Comparison of ENCODE assay signal across 8 cellular contexts in genomic region chr1:32394141-32394889, GRCh38. TPM values are rescaled to one million over a fixed set of nuclear protein-coding genes. Genes with fewer than 3 reads are reported as not detected.
DNase-seq lines count a peak whose midpoint lies in the region; ATAC-seq, FAIRE-seq and TF ChIP-seq lines count a peak whose summit lies in the region.

BSDC1 (minus strand) TSS chr1:32394441; CDS start chr1:32394414, 27 bp downstream.

- DNase-seq in AG04449 (ENCODE audit: low read depth, low spot score), result peak; percentile 76
- peak; percentile 99 for DNase-seq in NCI-H2227 treated with DMSO at 0.1 percent for 48 hours (lab: John Stamatoyannopoulos, UW)
- peak; percentile 97 for DNase-seq in bronchial epithelial cell (ENCODE audit: low read depth)

- H3K36me3 ChIP-seq in bronchial epithelial cell (ENCODE audit: control insufficient read depth, insufficient read depth, low read length) (peaks cover 9% of the 10 kb centered on the region), iPS-20b (ENCODE audit: insufficient read depth, low read depth, low read length) (peaks cover 36% of the 10 kb centered on the region)

- H3K4me3 ChIP-seq in AG04449 (ENCODE audit: low read depth, low read length) (peak within 1 kb of the TSS; percentile 95), WI38 (ENCODE audit: low read depth, low read length) (peak within 1 kb of the TSS; percentile 75), bronchial epithelial cell (ENCODE audit: low read depth, low read length) (peak within 1 kb of the TSS; percentile 88), iPS-20b (ENCODE audit: low read length) (peak within 1 kb of the TSS; percentile 97), skin epidermis (peak within 1 kb of the TSS; percentile 65 to 87 (median 76))

- CTCF ChIA-PET in AG04449 (lab: Yijun Ruan, JAX), result interaction anchor here (0.7 to 1.8 kb wide), 10 partner anchors 19 to 478 kb away, joined by 3 to 6 read pairs (median 3); no protein-coding TSS in a partner anchor

- peak; percentile 97 for ATAC-seq in GM18907 (IDR thresholded peaks at IDR 0.05; ENCODE audit: unreplicated experiment)
- peak; percentile 94 for ATAC-seq in HG03159 (IDR thresholded peaks at IDR 0.05; ENCODE audit: unreplicated experiment)

- FAIRE-seq in bronchial epithelial cell (lab: Jason Lieb, UNC), result peak; percentile 13

- no peaks in the 10 kb centered on the region for H3K27me3 ChIP-seq in bronchial epithelial cell (ENCODE audit: control insufficient read depth, insufficient read depth, low read length)
- H3K27me3 ChIP-seq in iPS-20b (ENCODE audit: insufficient read depth, low read length), result no peaks in the 10 kb centered on the region

- H3K9me3 ChIP-seq in iPS-20b (ENCODE audit: insufficient read depth, low read depth, low read length), result no peaks in the 10 kb centered on the region

- H3K27ac ChIP-seq in iPS-20b (ENCODE audit: low read length) (peak within 1 kb of the TSS; percentile 53), skin epidermis (peak within 1 kb of the TSS; percentile 54 to 97 (median 88))

- POLR2A ChIA-PET in AG04449 (lab: Yijun Ruan, JAX), result interaction anchor here (0.6 to 1.4 kb wide), 7 partner anchors 17 to 613 kb away, joined by 3 to 15 read pairs (median 3); partner anchors contain the start of genes CCDC28B, MARCKSL1, RBBP4 and ZBTB8OS

- peaks cover 6% of the 10 kb centered on the region for H3K4me1 ChIP-seq in iPS-20b (ENCODE audit: insufficient read depth, low read length)

- TF ChIP-seq CTCF in AG04449 (IDR thresholded peaks at IDR 0.05; ENCODE audit: insufficient read depth, low read length, missing control alignments), result no peak
- TF ChIP-seq CTCF in WI38 (IDR thresholded peaks at IDR 0.05; ENCODE audit: low read depth, low read length), result no peak
- no peak for TF ChIP-seq CTCF in bronchial epithelial cell (IDR thresholded peaks at IDR 0.05; ENCODE audit: insufficient read depth, low read length, severe bottlenecking)

- H3K9ac ChIP-seq in iPS-20b (ENCODE audit: low read depth, low read length), result peak within 1 kb of the TSS; percentile 94

RNA-seq across cellular contexts. Expression of gene BSDC1, which starts in this region (rescaled TPM):
- 35.5 and 45.6 TPM in 2 replicates for total RNA-seq in bronchial epithelial cell

Comparison
In these comparisons a context has a peak if more than half of its experiments do, and no peak if none do; other contexts are left out.
1. Peak in every context shown above with its lines: DNase-seq, ATAC-seq, H3K4me3 ChIP-seq and H3K27ac ChIP-seq.